In genomic region chr16:74304164-74304834, GRCh38 we compare ENCODE assay signal across 7 cellular contexts.
A peak's percentile ranks its signal among the peaks of the same experiment; 100 is the strongest.
DNase-seq lines count a peak whose midpoint lies in the region; ATAC-seq and TF ChIP-seq lines count a peak whose summit lies in the region.

No MANE protein-coding gene starts in this region.

- TF ChIP-seq CTCF in HL-60 (IDR thresholded peaks at IDR 0.05; ENCODE audit: insufficient read depth, low read length): peak; percentile 12
- TF ChIP-seq CTCF in astrocyte of the cerebellum (IDR thresholded peaks at IDR 0.05; ENCODE audit: low read depth, low read length, missing control alignments): peak; percentile 46
- peak; percentile 17 to 44 (median 36) for TF ChIP-seq CTCF in nephron (IDR thresholded peaks at IDR 0.05; ENCODE audit: unreplicated experiment in 3 of 3)

- DNase-seq in EH (ENCODE audit: low read depth) (peak; percentile 10), HL-60 (ENCODE audit: low read depth in 1 of 2, low spot score in 1 of 2) (no peak), astrocyte of the cerebellum (ENCODE audit: low read depth) (no peak), retina (no peak), GM19240 (ENCODE audit: insufficient read length, low spot score) (no peak)

- in situ Hi-C loops in astrocyte of the cerebellum (cut with HindIII; ENCODE audit: low sequenced_read_pairs): no loop called here

- H3K27me3 Mint-ChIP-seq in nephron (ENCODE audit: low read depth): no peaks in the 10 kb centered on the region

- no peaks in the 10 kb centered on the region for H3K4me1 Mint-ChIP-seq in nephron

- no peaks in the 10 kb centered on the region for H3K9me3 Mint-ChIP-seq in nephron

- no peak overlapping the region for H3K27ac Mint-ChIP-seq in nephron

- no peak overlapping the region for H3K4me3 Mint-ChIP-seq in nephron

- H3K4me3 ChIP-seq in HL-60 (replicated peaks; ENCODE audit: insufficient read depth, low read length) (no peak overlapping the region), astrocyte of the cerebellum (ENCODE audit: low read depth, low read length) (no peak overlapping the region)

- peaks cover 66% of the 10 kb centered on the region for H3K36me3 Mint-ChIP-seq in nephron (ENCODE audit: low read depth)

- ATAC-seq in GM21423 (IDR thresholded peaks at IDR 0.05; ENCODE audit: unreplicated experiment): no peak

- H3K27me3 ChIP-seq in HL-60 (ENCODE audit: insufficient read depth, poor library complexity, severe bottlenecking): no peaks in the 10 kb centered on the region

- no peak overlapping the region for H3K27ac ChIP-seq in HL-60 (replicated peaks)
